In the genomic region with DNA sequence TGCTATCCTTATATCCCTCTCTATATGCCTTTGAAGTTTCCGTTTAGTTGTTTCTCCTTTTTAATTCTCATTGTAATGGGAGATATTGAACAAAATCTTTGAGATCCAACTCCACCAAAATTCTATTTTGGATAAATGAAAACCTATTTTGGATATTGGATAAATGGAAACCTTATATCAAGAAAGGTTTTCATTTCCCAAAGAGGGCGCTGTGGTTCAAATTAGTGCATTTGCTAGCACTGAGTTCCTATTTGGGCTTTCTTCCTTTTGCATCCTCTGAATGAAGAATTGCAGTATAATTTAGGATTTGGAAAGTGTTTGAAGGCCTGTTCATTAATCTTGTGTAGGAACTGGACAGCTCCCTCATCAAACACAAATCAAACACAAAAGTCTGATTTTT, we compare ENCODE assay signal across 12 cellular contexts.
A peak's percentile ranks its signal among the peaks of the same experiment; 100 is the strongest.
DNase-seq lines count a peak whose midpoint lies in the region; ATAC-seq and TF ChIP-seq lines count a peak whose summit lies in the region.
"Had no signal": no experiment of that assay in that cellular context is flagged by ENCODE, and none has a peak within 500 bp of the region (broad histone marks: within the 10 kb centered on the region; RNA-seq: fewer than 3 reads in every experiment).

No MANE protein-coding gene starts in this region.

- H3K4me3 ChIP-seq in Loucy (ENCODE audit: low read length, poor library complexity, severe bottlenecking), result no peak overlapping the region

- TF ChIP-seq CTCF in Loucy (conservative IDR thresholded peaks at IDR 0.05; ENCODE audit: low read length) (peak; percentile 83), osteocyte (IDR thresholded peaks at IDR 0.05) (peak; percentile 47)

- H4K20me1 ChIP-seq in Loucy (ENCODE audit: insufficient read depth, low read length, poor library complexity, severe bottlenecking), result no peaks in the 10 kb centered on the region

- no peaks in the 10 kb centered on the region for H3K79me2 ChIP-seq in Loucy (ENCODE audit: insufficient read depth, low read length)

- no peaks in the 10 kb centered on the region for H3K9me3 ChIP-seq in Loucy (ENCODE audit: insufficient read depth, low read depth, low read length)

- no peak overlapping the region for H3K27ac Mint-ChIP-seq in osteocyte (ENCODE audit: unreplicated experiment)
- H3K27ac Mint-ChIP-seq: CD4-positive, CD25-positive, alpha-beta regulatory T cell; T-helper 1 cell treated with Interleukin-12 subunit alpha and Interleukin-12 subunit beta and Interleukin-4 antibody, amounts not matched to agents 30 μg/mL and 1 μg/mL, for 36 hours had no signal

- H2AFZ ChIP-seq in Loucy (ENCODE audit: low read length), result no peak overlapping the region

- no peaks in the 10 kb centered on the region for H3K36me3 Mint-ChIP-seq in osteocyte (ENCODE audit: unreplicated experiment)
- H3K36me3 Mint-ChIP-seq: CD4-positive, CD25-positive, alpha-beta regulatory T cell had no signal

- H3K9ac ChIP-seq in Loucy (ENCODE audit: low read depth, low read length, poor library complexity, severe bottlenecking), result no peak overlapping the region

- DNase-seq in NCI-H2227 (lab: John Stamatoyannopoulos, UW; ENCODE audit: unreplicated experiment) (peak; percentile 20), NCI-H2227 treated with DMSO at 0.1 percent for 48 hours (lab: John Stamatoyannopoulos, UW) (no peak), cerebellar cortex (ENCODE audit: low spot score) (peak; percentile 29), osteocyte (ENCODE audit: extremely low spot score, unreplicated experiment) (no peak), posterior cingulate gyrus (no peak)
- DNase-seq: occipital lobe had no signal

- no peaks in the 10 kb centered on the region for H3F3A ChIP-seq in Loucy (ENCODE audit: low read depth)

- no peaks in the 10 kb centered on the region for H3K9me3 Mint-ChIP-seq in osteocyte (ENCODE audit: unreplicated experiment)
- H3K9me3 Mint-ChIP-seq: central memory CD8-positive, alpha-beta T cell had no signal

- no peaks in the 10 kb centered on the region for H3K36me3 ChIP-seq in Loucy (ENCODE audit: insufficient read depth, low read length)

- H3K27me3 ChIP-seq in Loucy (ENCODE audit: insufficient read depth, low read length, poor library complexity, severe bottlenecking), result no peaks in the 10 kb centered on the region

- intact Hi-C loops in posterior cingulate gyrus (cut with DNase I), result no loop called here

- no peak overlapping the region for H3K4me3 Mint-ChIP-seq in osteocyte (ENCODE audit: unreplicated experiment)
- H3K4me3 Mint-ChIP-seq: CD4-positive, CD25-positive, alpha-beta regulatory T cell; central memory CD8-positive, alpha-beta T cell; T-helper 1 cell treated with Interleukin-12 subunit alpha and Interleukin-12 subunit beta and Interleukin-4 antibody, amounts not matched to agents 30 μg/mL and 1 μg/mL, for 36 hours had no signal

- no peaks in the 10 kb centered on the region for H3K9me2 ChIP-seq in Loucy (replicated peaks; ENCODE audit: low read depth, low read length)

- ATAC-seq in GM18909 (IDR thresholded peaks at IDR 0.05; ENCODE audit: poor library complexity, unreplicated experiment) (no peak), GM21723 (IDR thresholded peaks at IDR 0.05; ENCODE audit: unreplicated experiment) (no peak)

- H3K27me3 Mint-ChIP-seq in osteocyte (ENCODE audit: unreplicated experiment), result peaks cover 42% of the 10 kb centered on the region

- no peaks in the 10 kb centered on the region for H3K4me1 ChIP-seq in Loucy (ENCODE audit: insufficient read depth, low read length, poor library complexity, severe bottlenecking)

- no peak overlapping the region for H3K4me2 ChIP-seq in Loucy (ENCODE audit: low read depth, low read length, poor library complexity, severe bottlenecking)

- H3K4me1 Mint-ChIP-seq in osteocyte (ENCODE audit: unreplicated experiment), result no peaks in the 10 kb centered on the region
- H3K4me1 Mint-ChIP-seq: CD4-positive, CD25-positive, alpha-beta regulatory T cell; central memory CD8-positive, alpha-beta T cell had no signal

Comparison
In these comparisons a context has a peak if more than half of its experiments do, and no peak if none do; other contexts are left out.
1. DNase-seq: peak in NCI-H2227 (single experiment) and cerebellar cortex (single experiment); none in NCI-H2227 treated with DMSO at 0.1 percent for 48 hours (single experiment), osteocyte (single experiment) and posterior cingulate gyrus (0 of 10).